Comparison of ENCODE assay signal across 10 cellular contexts in the genomic region with DNA sequence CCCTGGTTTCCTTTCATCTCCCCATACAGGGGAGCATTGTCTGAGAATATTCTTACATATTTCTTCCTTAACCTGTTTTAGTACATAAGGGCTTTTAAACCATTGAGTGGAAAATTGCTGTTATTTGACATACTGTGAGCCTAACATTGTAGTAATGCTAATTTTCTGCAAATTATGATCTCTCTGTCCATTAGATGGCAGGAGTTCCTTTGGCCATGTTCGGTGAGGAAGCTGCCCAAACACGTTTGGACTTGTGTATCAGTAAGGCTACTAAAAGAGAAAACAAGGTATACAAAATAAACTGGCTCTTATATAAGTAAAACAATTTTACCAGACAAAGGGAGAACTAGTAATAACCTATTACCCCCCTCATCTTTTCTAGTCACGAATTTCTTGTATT. TPM values are rescaled to one million over a fixed set of nuclear protein-coding genes. Genes with fewer than 3 reads are reported as not detected.
DNase-seq lines count a peak whose midpoint lies in the region; ATAC-seq and TF ChIP-seq lines count a peak whose summit lies in the region.
"Had no signal": no experiment of that assay in that cellular context is flagged by ENCODE, and none has a peak within 500 bp of the region (broad histone marks: within the 10 kb centered on the region; RNA-seq: fewer than 3 reads in every experiment).

No MANE protein-coding gene starts in this region.

- no peaks in the 10 kb centered on the region for H3K79me2 ChIP-seq in DND-41 (ENCODE audit: insufficient read depth, low read length)

- H2AFZ ChIP-seq in DND-41 (ENCODE audit: low read depth, low read length): no peak overlapping the region

- ATAC-seq in DND-41 (ENCODE audit: insufficient read depth, low read depth) (no peak), HG02610 (IDR thresholded peaks at IDR 0.05; ENCODE audit: unreplicated experiment) (peak; percentile 44), gastroesophageal sphincter (no peak)
- ATAC-seq: activated CD4-positive, CD25-positive, alpha-beta regulatory T cell treated with anti-CD3 and anti-CD28 coated beads, Interleukin-2, amount 50 U/mL, for 24 hours; sciatic nerve had no signal

- DNase-seq in DND-41 (no peak), ascending aorta (ENCODE audit: low spot score in 2 of 2) (no peak), lung microvascular endothelial cell (ENCODE audit: low read depth in 2 of 2) (peak; percentile 47 to 73), colonic mucosa (no peak), middle frontal gyrus (ENCODE audit: extremely low spot score, low spot score) (no peak)
- no peak for DNase-seq in activated CD4-positive, alpha-beta T cell treated with anti-CD3 and anti-CD28 coated beads for 48 hours

- intact Hi-C loops in ascending aorta (cut with DNase I): no loop called here
- intact Hi-C loops in colonic mucosa (cut with DNase I): no loop called here

- H3K36me3 ChIP-seq in DND-41 (ENCODE audit: insufficient read depth, low read length): peaks cover 6% of the 10 kb centered on the region; the same call in 1 of the 2 replicates
- H3K36me3 ChIP-seq in ascending aorta: no peaks in the 10 kb centered on the region
- no peaks in the 10 kb centered on the region for H3K36me3 ChIP-seq in gastroesophageal sphincter
- no peaks in the 10 kb centered on the region for H3K36me3 ChIP-seq in colonic mucosa

- no peak overlapping the region for H3K9ac ChIP-seq in DND-41 (ENCODE audit: low read depth, low read length)
- no peak overlapping the region for H3K9ac ChIP-seq in colonic mucosa (ENCODE audit: low read depth in 2 of 2, low read length in 2 of 2)

- H3K9me3 ChIP-seq in DND-41 (ENCODE audit: insufficient read depth, low read length, severe bottlenecking): no peaks in the 10 kb centered on the region
- no peaks in the 10 kb centered on the region for H3K9me3 ChIP-seq in ascending aorta
- H3K9me3 ChIP-seq in gastroesophageal sphincter: no peaks in the 10 kb centered on the region
- H3K9me3 ChIP-seq in colonic mucosa: no peaks in the 10 kb centered on the region

- no peak overlapping the region for H3K4me3 ChIP-seq in DND-41 (ENCODE audit: low read depth in 1 of 2, low read length in 2 of 2)
- no peak overlapping the region for H3K4me3 ChIP-seq in ascending aorta
- no peak overlapping the region for H3K4me3 ChIP-seq in gastroesophageal sphincter
- H3K4me3 ChIP-seq in colonic mucosa: no peak overlapping the region

- H4K20me1 ChIP-seq in DND-41 (ENCODE audit: insufficient read depth, low read length): no peaks in the 10 kb centered on the region

- H3K27ac ChIP-seq in DND-41 (ENCODE audit: low read length) (no peak overlapping the region), ascending aorta (no peak overlapping the region), gastroesophageal sphincter (no peak overlapping the region), colonic mucosa (no peak overlapping the region)

- TF ChIP-seq CTCF in DND-41 (IDR thresholded peaks at IDR 0.05; ENCODE audit: borderline replicate concordance, extremely low read depth, low read length, poor library complexity, severe bottlenecking) (peak; percentile 22), ascending aorta (IDR thresholded peaks at IDR 0.05) (peak in 2 of 3 experiments; percentile 23 to 36), gastroesophageal sphincter (IDR thresholded peaks at IDR 0.05) (peak in 2 of 4 experiments; percentile 18 to 31), colonic mucosa (IDR thresholded peaks at IDR 0.05) (no peak)

- WGBS in gastroesophageal sphincter (ENCODE audit: low coverage in 1 of 2), 2 donors: 57 to 76% methylated on average over 3 of the region's 3 CpGs

- H3K4me1 ChIP-seq in DND-41 (ENCODE audit: insufficient read depth, low read length) (no peaks in the 10 kb centered on the region), ascending aorta (no peaks in the 10 kb centered on the region), gastroesophageal sphincter (peaks cover 0 to 30% (median 6%) of the 10 kb centered on the region in 3 donors), colonic mucosa (no peaks in the 10 kb centered on the region)

- H3K4me2 ChIP-seq in DND-41 (ENCODE audit: insufficient read depth, low read length): no peak overlapping the region

- H3K27me3 ChIP-seq in DND-41 (ENCODE audit: insufficient read depth, low read length, poor library complexity) (no peaks in the 10 kb centered on the region), ascending aorta (no peaks in the 10 kb centered on the region), gastroesophageal sphincter (no peaks in the 10 kb centered on the region), colonic mucosa (no peaks in the 10 kb centered on the region)

- no peak for TF ChIP-seq EP300 in gastroesophageal sphincter (IDR thresholded peaks at IDR 0.05)

- no peak for TF ChIP-seq POLR2A in gastroesophageal sphincter (IDR thresholded peaks at IDR 0.05)

RNA-seq across cellular contexts. Expression of gene CDC7, which starts 29.2 kb away (rescaled TPM):
- total RNA-seq in ascending aorta: 2.7 TPM
- total RNA-seq in lung microvascular endothelial cell: 1.2 and 2.8 TPM in 2 replicates
- 1 to 10 TPM in 3 of 4 donors, under 1 TPM in 1; 0.31 to 3.2 (median 1.4) TPM for total RNA-seq in gastroesophageal sphincter
- 10 to 100 TPM in 1 of 2 donors, 1 to 10 TPM in 1; 3.5 to 10.3 TPM for total RNA-seq in colonic mucosa

Comparison
In these comparisons a context has a peak if more than half of its experiments do, and no peak if none do; other contexts are left out.
1. DNase-seq: peak in lung microvascular endothelial cell (2 of 2); none in DND-41 (single experiment), ascending aorta (0 of 2), activated CD4-positive, alpha-beta T cell treated with anti-CD3 and anti-CD28 coated beads for 48 hours (single experiment), colonic mucosa (single experiment) and middle frontal gyrus (single experiment).